In genomic region chr7:141551773-141552162, GRCh38 we compare ENCODE assay signal across 7 cellular contexts.
DNase-seq lines count a peak whose midpoint lies in the region; ATAC-seq and TF ChIP-seq lines count a peak whose summit lies in the region.

No MANE protein-coding gene starts in this region.

- peak; percentile 10 for ATAC-seq in GM21360 (IDR thresholded peaks at IDR 0.05; ENCODE audit: unreplicated experiment)

- peaks cover 63% of the 10 kb centered on the region for H3K4me1 ChIP-seq in KMS-11 (ENCODE audit: low read depth, poor library complexity, severe bottlenecking)

- H2AFZ ChIP-seq in KMS-11 (ENCODE audit: low read depth): peak overlapping the region; percentile 98

- H3K4me1 Mint-ChIP-seq in nephron progenitor cell: peaks cover 30% of the 10 kb centered on the region

- H3K36me3 Mint-ChIP-seq in nephron progenitor cell (ENCODE audit: low read depth): peaks cover 27% of the 10 kb centered on the region

- H4K20me1 ChIP-seq in KMS-11 (ENCODE audit: insufficient read depth): no peaks in the 10 kb centered on the region

- H3K4me2 ChIP-seq in KMS-11: peak overlapping the region; percentile 91

- H3K4me3 ChIP-seq in KMS-11 (IDR thresholded peaks at IDR 0.05; ENCODE audit: insufficient read depth, low read depth, low read length) (peak overlapping the region; percentile 47), choroid plexus epithelial cell (ENCODE audit: low read depth, low read length) (peak overlapping the region; percentile 83)

- H3K27me3 Mint-ChIP-seq in nephron progenitor cell (ENCODE audit: low read depth, poor library complexity): peaks cover 3% of the 10 kb centered on the region

- H3K27me3 ChIP-seq in KMS-11 (ENCODE audit: insufficient read depth, low read depth): no peaks in the 10 kb centered on the region

- peaks cover 54% of the 10 kb centered on the region for H3K79me2 ChIP-seq in KMS-11 (ENCODE audit: insufficient read depth, low read depth)

- DNase-seq in choroid plexus epithelial cell (ENCODE audit: low read depth): no peak
- no peak for DNase-seq in nephron progenitor cell
- no peak for DNase-seq in NCI-H1930 (lab: John Stamatoyannopoulos, UW)
- DNase-seq in NCI-H1092 (lab: John Stamatoyannopoulos, UW): no peak
- DNase-seq in NCI-H748 treated with DMSO at 0.1 percent for 48 hours (lab: John Stamatoyannopoulos, UW): no peak

- H3K27ac Mint-ChIP-seq in nephron progenitor cell: no peak overlapping the region

- H3K36me3 ChIP-seq in KMS-11 (ENCODE audit: insufficient read depth): peaks cover 6% of the 10 kb centered on the region; the same call in 1 of the 2 replicates

- H3K27ac ChIP-seq in KMS-11: peak overlapping the region; percentile 37

- peak overlapping the region; percentile 79 for H3K9ac ChIP-seq in KMS-11

- TF ChIP-seq CTCF in KMS-11 (conservative IDR thresholded peaks at IDR 0.05; ENCODE audit: low read depth, low read length) (no peak), choroid plexus epithelial cell (conservative IDR thresholded peaks at IDR 0.05; ENCODE audit: low read depth, low read length) (no peak), nephron progenitor cell (IDR thresholded peaks at IDR 0.05) (no peak)

- H3K9me3 Mint-ChIP-seq in nephron progenitor cell: no peaks in the 10 kb centered on the region

- H3K4me3 Mint-ChIP-seq in nephron progenitor cell: peak overlapping the region; percentile 87
